1 cellular context compared by ENCODE assay signal in the genomic region with DNA sequence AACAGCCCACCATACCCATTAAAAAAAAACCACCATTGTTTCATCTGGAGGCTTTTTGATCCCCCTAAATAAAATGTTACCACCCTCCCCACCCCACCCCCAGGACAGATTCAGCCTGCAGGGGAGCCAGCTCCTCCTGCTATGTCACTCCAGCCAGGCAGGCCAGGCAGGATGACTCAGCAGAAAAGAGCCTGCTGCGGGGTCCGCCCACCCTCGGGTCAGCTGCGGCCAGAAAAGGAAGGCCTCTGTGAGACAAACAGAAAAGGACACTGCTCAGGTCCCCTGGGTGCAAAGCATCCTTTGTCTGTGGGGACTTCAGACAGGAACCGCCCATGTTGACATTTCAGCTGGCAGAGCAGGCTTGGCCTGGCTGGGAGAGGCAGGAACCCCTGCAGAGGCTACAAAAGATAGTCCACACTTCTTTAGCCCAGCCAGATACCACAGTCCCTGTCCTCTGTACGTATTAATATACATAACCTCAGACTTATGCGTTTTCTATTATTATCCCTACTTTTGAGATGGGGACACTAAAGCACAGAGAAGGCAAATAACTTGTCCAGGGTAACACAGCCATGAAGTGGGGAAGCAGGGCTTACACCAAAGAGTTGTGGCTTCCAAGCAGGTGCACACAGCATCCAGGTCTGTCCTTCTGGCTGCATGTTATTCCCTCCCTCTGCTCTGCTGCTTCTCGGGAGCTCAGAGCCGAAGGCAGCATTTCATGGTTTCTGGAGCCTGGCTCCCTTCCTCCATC.
TF ChIP-seq lines count a peak whose summit lies in the region.

No MANE protein-coding gene starts in this region.

TF ChIP-seq in IMR-90, 13 proteins besides CTCF, POLR2A, EP300 and RAD21:
- TF ChIP-seq RCOR1 (IDR thresholded peaks at IDR 0.05; ENCODE audit: insufficient replicate concordance, low read length) (no peak), MAZ (IDR thresholded peaks at IDR 0.05; ENCODE audit: borderline replicate concordance, low read depth, low read length) (no peak; the same call in 1 of the 2 replicates), SMC3 (IDR thresholded peaks at IDR 0.05; ENCODE audit: low read depth, low read length) (no peak), CHD1 (IDR thresholded peaks at IDR 0.05; ENCODE audit: low read depth, low read length) (no peak), MXI1 (IDR thresholded peaks at IDR 0.05; ENCODE audit: borderline replicate concordance, low read depth, low read length) (no peak), RFX5 (IDR thresholded peaks at IDR 0.05; ENCODE audit: low read depth, low read length) (no peak), CEBPB (IDR thresholded peaks at IDR 0.05; ENCODE audit: low read depth, low read length) (no peak), FOS (IDR thresholded peaks at IDR 0.05; ENCODE audit: low read depth, low read length) (peak; percentile 39), BHLHE40 (IDR thresholded peaks at IDR 0.05; ENCODE audit: low read depth, low read length) (peak; percentile 20; the same call in 1 of the 2 replicates), MAFK (IDR thresholded peaks at IDR 0.05; ENCODE audit: low read depth, low read length) (peak; percentile 97), NFE2L2 (IDR thresholded peaks at IDR 0.05; ENCODE audit: low read depth, low read length) (peak; percentile 100)
- TF ChIP-seq, protein P1, sequence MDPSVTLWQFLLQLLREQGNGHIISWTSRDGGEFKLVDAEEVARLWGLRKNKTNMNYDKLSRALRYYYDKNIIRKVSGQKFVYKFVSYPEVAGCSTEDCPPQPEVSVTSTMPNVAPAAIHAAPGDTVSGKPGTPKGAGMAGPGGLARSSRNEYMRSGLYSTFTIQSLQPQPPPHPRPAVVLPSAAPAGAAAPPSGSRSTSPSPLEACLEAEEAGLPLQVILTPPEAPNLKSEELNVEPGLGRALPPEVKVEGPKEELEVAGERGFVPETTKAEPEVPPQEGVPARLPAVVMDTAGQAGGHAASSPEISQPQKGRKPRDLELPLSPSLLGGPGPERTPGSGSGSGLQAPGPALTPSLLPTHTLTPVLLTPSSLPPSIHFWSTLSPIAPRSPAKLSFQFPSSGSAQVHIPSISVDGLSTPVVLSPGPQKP (IDR thresholded peaks at IDR 0.05; ENCODE audit: borderline replicate concordance, low read depth, low read length) = no peak
- TF ChIP-seq, protein P2, sequence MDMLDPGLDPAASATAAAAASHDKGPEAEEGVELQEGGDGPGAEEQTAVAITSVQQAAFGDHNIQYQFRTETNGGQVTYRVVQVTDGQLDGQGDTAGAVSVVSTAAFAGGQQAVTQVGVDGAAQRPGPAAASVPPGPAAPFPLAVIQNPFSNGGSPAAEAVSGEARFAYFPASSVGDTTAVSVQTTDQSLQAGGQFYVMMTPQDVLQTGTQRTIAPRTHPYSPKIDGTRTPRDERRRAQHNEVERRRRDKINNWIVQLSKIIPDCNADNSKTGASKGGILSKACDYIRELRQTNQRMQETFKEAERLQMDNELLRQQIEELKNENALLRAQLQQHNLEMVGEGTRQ (IDR thresholded peaks at IDR 0.05; ENCODE audit: low read depth, low read length) = 0 out of 2 replicates have a peak, but pooled peaks have one; percentile 3
